ENCODE assay signal across 2 cellular contexts in genomic region chr18:74137920-74138538, GRCh38.
TF ChIP-seq lines count a peak whose summit lies in the region.

No MANE protein-coding gene starts in this region.

TF ChIP-seq in HEK293, 187 proteins besides CTCF, POLR2A, EP300 and RAD21:
- TF ChIP-seq ZBTB20 (tag by site-specific recombination; IDR thresholded peaks at IDR 0.05) (no peak), SCRT1 (tag by site-specific recombination; IDR thresholded peaks at IDR 0.05; ENCODE audit: borderline replicate concordance) (peak; percentile 37; the same call in 1 of the 2 replicates), SCRT2 (tag by site-specific recombination; IDR thresholded peaks at IDR 0.05) (peak; percentile 62)
TF ChIP-seq in HEK293: peak in this region for 2.

TF ChIP-seq in H1, 55 proteins besides CTCF, POLR2A, EP300 and RAD21:
- TF ChIP-seq SRF (IDR thresholded peaks at IDR 0.05; ENCODE audit: low read depth, low read length), result no peak
- no peak for TF ChIP-seq TAF1 (IDR thresholded peaks at IDR 0.05; ENCODE audit: low read depth, low read length)
- no peak for TF ChIP-seq SAP30 (IDR thresholded peaks at IDR 0.05; ENCODE audit: insufficient read depth, insufficient replicate concordance, low read length)
- no peak for TF ChIP-seq JUN (IDR thresholded peaks at IDR 0.05; ENCODE audit: low read depth, low read length)
- no peak for TF ChIP-seq HDAC6 (IDR thresholded peaks at IDR 0.05; ENCODE audit: low read depth, low read length)
- TF ChIP-seq RNF2 (IDR thresholded peaks at IDR 0.05; ENCODE audit: borderline replicate concordance, low read depth, low read length, missing control alignments, poor library complexity, severe bottlenecking), result no peak
